In the genomic region with DNA sequence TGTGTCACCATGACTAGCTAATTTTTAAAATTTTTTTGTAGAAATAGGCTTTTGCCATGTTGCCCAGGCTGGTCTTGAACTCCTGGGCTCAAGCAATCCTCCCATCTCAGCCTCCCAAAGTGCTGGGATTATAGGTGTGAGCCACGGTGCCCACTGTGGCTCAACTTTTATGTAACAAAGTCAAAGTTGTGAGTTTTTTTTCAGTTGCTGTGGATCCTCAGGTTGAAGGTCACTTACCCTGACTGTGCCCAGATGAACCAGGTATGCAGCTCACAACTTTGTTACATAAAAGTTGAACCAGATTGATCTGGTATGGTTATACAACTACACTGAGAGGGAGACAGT, we compare ENCODE assay signal across 1 cellular context.
TF ChIP-seq lines count a peak whose summit lies in the region.

No MANE protein-coding gene starts in this region.

TF ChIP-seq in HepG2, 621 proteins besides CTCF, POLR2A, EP300 and RAD21 (continued from another document):
- TF ChIP-seq ZNF335 (CRISPR knock-in tag; IDR thresholded peaks at IDR 0.05) (0 out of 2 replicates have a peak, but pooled peaks have one; percentile 36), HNF4A (CRISPR knock-in tag; IDR thresholded peaks at IDR 0.05) (peak; percentile 56), SOX5 (CRISPR knock-in tag; IDR thresholded peaks at IDR 0.05; ENCODE audit: borderline replicate concordance) (peak; percentile 47; the same call in 1 of the 2 replicates), NPAS2 (CRISPR knock-in tag; IDR thresholded peaks at IDR 0.05; ENCODE audit: borderline replicate concordance) (0 out of 2 replicates have a peak, but pooled peaks have one; percentile 24), ZNF652 (CRISPR knock-in tag; IDR thresholded peaks at IDR 0.05; ENCODE audit: borderline replicate concordance, low read depth) (peak; percentile 20; the same call in 1 of the 2 replicates), FOSL2 (CRISPR knock-in tag; IDR thresholded peaks at IDR 0.05) (peak; percentile 41; the same call in 1 of the 2 replicates), RXRB (CRISPR knock-in tag; IDR thresholded peaks at IDR 0.05; ENCODE audit: borderline replicate concordance) (peak; percentile 75), BCL6 (CRISPR knock-in tag; IDR thresholded peaks at IDR 0.05) (peak; percentile 42; the same call in 1 of the 2 replicates), NR2F1 (CRISPR knock-in tag; IDR thresholded peaks at IDR 0.05) (peak in 1 of 2 experiments; percentile 45; a peak in 2 of 4 replicates), MED1 (CRISPR knock-in tag; IDR thresholded peaks at IDR 0.05) (peak; percentile 64), HDAC1 (CRISPR knock-in tag; IDR thresholded peaks at IDR 0.05) (peak; percentile 54; the same call in 1 of the 2 replicates), TBX2 (CRISPR knock-in tag; IDR thresholded peaks at IDR 0.05; ENCODE audit: borderline replicate concordance) (peak; percentile 46; the same call in 1 of the 2 replicates), TEAD3 (CRISPR knock-in tag; optimal IDR thresholded peaks at IDR 0.05; ENCODE audit: borderline replicate concordance) (peak; percentile 88)
- TF ChIP-seq, protein P1, sequence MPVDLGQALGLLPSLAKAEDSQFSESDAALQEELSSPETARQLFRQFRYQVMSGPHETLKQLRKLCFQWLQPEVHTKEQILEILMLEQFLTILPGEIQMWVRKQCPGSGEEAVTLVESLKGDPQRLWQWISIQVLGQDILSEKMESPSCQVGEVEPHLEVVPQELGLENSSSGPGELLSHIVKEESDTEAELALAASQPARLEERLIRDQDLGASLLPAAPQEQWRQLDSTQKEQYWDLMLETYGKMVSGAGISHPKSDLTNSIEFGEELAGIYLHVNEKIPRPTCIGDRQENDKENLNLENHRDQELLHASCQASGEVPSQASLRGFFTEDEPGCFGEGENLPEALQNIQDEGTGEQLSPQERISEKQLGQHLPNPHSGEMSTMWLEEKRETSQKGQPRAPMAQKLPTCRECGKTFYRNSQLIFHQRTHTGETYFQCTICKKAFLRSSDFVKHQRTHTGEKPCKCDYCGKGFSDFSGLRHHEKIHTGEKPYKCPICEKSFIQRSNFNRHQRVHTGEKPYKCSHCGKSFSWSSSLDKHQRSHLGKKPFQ (CRISPR knock-in tag; IDR thresholded peaks at IDR 0.05; ENCODE audit: insufficient replicate concordance) = peak; percentile 79
- TF ChIP-seq, protein P2, sequence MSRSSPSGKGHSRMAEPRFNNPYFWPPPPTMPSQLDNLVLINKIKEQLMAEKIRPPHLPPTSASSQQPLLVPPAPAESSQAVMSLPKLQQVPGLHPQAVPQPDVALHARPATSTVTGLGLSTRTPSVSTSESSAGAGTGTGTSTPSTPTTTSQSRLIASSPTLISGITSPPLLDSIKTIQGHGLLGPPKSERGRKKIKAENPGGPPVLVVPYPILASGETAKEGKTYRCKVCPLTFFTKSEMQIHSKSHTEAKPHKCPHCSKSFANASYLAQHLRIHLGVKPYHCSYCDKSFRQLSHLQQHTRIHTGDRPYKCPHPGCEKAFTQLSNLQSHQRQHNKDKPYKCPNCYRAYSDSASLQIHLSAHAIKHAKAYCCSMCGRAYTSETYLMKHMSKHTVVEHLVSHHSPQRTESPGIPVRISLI (CRISPR knock-in tag; IDR thresholded peaks at IDR 0.05; ENCODE audit: borderline replicate concordance) = peak; percentile 88
- TF ChIP-seq, protein P3, sequence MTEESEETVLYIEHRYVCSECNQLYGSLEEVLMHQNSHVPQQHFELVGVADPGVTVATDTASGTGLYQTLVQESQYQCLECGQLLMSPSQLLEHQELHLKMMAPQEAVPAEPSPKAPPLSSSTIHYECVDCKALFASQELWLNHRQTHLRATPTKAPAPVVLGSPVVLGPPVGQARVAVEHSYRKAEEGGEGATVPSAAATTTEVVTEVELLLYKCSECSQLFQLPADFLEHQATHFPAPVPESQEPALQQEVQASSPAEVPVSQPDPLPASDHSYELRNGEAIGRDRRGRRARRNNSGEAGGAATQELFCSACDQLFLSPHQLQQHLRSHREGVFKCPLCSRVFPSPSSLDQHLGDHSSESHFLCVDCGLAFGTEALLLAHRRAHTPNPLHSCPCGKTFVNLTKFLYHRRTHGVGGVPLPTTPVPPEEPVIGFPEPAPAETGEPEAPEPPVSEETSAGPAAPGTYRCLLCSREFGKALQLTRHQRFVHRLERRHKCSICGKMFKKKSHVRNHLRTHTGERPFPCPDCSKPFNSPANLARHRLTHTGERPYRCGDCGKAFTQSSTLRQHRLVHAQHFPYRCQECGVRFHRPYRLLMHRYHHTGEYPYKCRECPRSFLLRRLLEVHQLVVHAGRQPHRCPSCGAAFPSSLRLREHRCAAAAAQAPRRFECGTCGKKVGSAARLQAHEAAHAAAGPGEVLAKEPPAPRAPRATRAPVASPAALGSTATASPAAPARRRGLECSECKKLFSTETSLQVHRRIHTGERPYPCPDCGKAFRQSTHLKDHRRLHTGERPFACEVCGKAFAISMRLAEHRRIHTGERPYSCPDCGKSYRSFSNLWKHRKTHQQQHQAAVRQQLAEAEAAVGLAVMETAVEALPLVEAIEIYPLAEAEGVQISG (CRISPR knock-in tag; IDR thresholded peaks at IDR 0.05) = 0 out of 2 replicates have a peak, but pooled peaks have one; percentile 14
- TF ChIP-seq, protein P4, sequence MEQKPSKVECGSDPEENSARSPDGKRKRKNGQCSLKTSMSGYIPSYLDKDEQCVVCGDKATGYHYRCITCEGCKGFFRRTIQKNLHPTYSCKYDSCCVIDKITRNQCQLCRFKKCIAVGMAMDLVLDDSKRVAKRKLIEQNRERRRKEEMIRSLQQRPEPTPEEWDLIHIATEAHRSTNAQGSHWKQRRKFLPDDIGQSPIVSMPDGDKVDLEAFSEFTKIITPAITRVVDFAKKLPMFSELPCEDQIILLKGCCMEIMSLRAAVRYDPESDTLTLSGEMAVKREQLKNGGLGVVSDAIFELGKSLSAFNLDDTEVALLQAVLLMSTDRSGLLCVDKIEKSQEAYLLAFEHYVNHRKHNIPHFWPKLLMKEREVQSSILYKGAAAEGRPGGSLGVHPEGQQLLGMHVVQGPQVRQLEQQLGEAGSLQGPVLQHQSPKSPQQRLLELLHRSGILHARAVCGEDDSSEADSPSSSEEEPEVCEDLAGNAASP (CRISPR knock-in tag; IDR thresholded peaks at IDR 0.05; ENCODE audit: borderline replicate concordance) = peak; percentile 48; the same call in 1 of the 2 replicates
- TF ChIP-seq, protein P5, sequence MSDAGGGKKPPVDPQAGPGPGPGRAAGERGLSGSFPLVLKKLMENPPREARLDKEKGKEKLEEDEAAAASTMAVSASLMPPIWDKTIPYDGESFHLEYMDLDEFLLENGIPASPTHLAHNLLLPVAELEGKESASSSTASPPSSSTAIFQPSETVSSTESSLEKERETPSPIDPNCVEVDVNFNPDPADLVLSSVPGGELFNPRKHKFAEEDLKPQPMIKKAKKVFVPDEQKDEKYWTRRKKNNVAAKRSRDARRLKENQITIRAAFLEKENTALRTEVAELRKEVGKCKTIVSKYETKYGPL (CRISPR knock-in tag; IDR thresholded peaks at IDR 0.05) = peak; percentile 97
